8 cellular contexts compared by ENCODE assay signal in genomic region chr5:173165193-173165988, GRCh38.
"Had no signal": no experiment of that assay in that cellular context is flagged by ENCODE, and none has a peak within 500 bp of the region (broad histone marks: within the 10 kb centered on the region; RNA-seq: fewer than 3 reads in every experiment).

No MANE protein-coding gene starts in this region.

- DNase-seq: activated gamma-delta T cell treated with Interleukin-2 at 50 U/mL for 16 hours; stimulated activated naive B cell treated with anti-CD40 and anti-IgM and Interleukin-4, amounts not matched to agents 10 μg/mL and 1 μg/mL and 100 μg/mL, for 72 hours; transverse colon had no signal

- H3K9me3 ChIP-seq: breast epithelium, gastrocnemius medialis, transverse colon had no signal

- H3K27me3 Mint-ChIP-seq: activated naive CD8-positive, alpha-beta T cell treated with anti-CD3 and anti-CD28 coated beads for 36 hours; stimulated activated naive B cell treated with anti-CD40 and anti-IgM and Interleukin-4, amounts not matched to agents 10 μg/mL and 1 μg/mL and 100 μg/mL, for 72 hours had no signal

- H3K4me3 ChIP-seq: breast epithelium, gastrocnemius medialis, skin epidermis, transverse colon had no signal

- H3K9me3 Mint-ChIP-seq: activated naive CD8-positive, alpha-beta T cell treated with anti-CD3 and anti-CD28 coated beads for 36 hours; activated T-cell treated with anti-CD3 and anti-CD28 coated beads, Interleukin-2, amount 50 U/mL, for 72 hours; stimulated activated naive B cell treated with anti-CD40 and anti-IgM and Interleukin-4, amounts not matched to agents 10 μg/mL and 1 μg/mL and 100 μg/mL, for 72 hours had no signal

- H3K4me1 Mint-ChIP-seq: activated naive CD8-positive, alpha-beta T cell treated with anti-CD3 and anti-CD28 coated beads for 36 hours; stimulated activated naive B cell treated with anti-CD40 and anti-IgM and Interleukin-4, amounts not matched to agents 10 μg/mL and 1 μg/mL and 100 μg/mL, for 72 hours had no signal

- H3K27ac Mint-ChIP-seq: activated naive CD8-positive, alpha-beta T cell treated with anti-CD3 and anti-CD28 coated beads for 36 hours; stimulated activated naive B cell treated with anti-CD40 and anti-IgM and Interleukin-4, amounts not matched to agents 10 μg/mL and 1 μg/mL and 100 μg/mL, for 72 hours had no signal

- H3K27me3 ChIP-seq: breast epithelium, gastrocnemius medialis, transverse colon had no signal

- H3K36me3 ChIP-seq: breast epithelium had no signal

- H3K4me1 ChIP-seq: breast epithelium, gastrocnemius medialis, transverse colon had no signal

- H3K4me3 Mint-ChIP-seq: activated naive CD8-positive, alpha-beta T cell treated with anti-CD3 and anti-CD28 coated beads for 36 hours; activated T-cell treated with anti-CD3 and anti-CD28 coated beads, Interleukin-2, amount 50 U/mL, for 72 hours; stimulated activated naive B cell treated with anti-CD40 and anti-IgM and Interleukin-4, amounts not matched to agents 10 μg/mL and 1 μg/mL and 100 μg/mL, for 72 hours had no signal

- H3K27ac ChIP-seq: breast epithelium, gastrocnemius medialis, skin epidermis, transverse colon had no signal
